In genomic region chr14:102591944-102592772, GRCh38 we compare ENCODE assay signal across 8 cellular contexts. TPM values are rescaled to one million over a fixed set of nuclear protein-coding genes. Genes with fewer than 3 reads are reported as not detected.
DNase-seq lines count a peak whose midpoint lies in the region; ATAC-seq and TF ChIP-seq lines count a peak whose summit lies in the region.

TSS of gene RCOR1 (plus strand) at chr14:102592649. CDS start at chr14:102592887, 238 bp downstream.

- H3K27ac ChIP-seq in SU-DHL-6 (ENCODE audit: low read depth, low read length), result peak within 1 kb of the TSS; percentile 88
- H3K27ac ChIP-seq in thoracic aorta, result peak within 1 kb of the TSS; percentile 95 to 97

- peaks cover 8% of the 10 kb centered on the region for H3K27me3 Mint-ChIP-seq in activated naive CD8-positive, alpha-beta T cell treated with anti-CD3 and anti-CD28 coated beads, Interleukin-2, amount 10 ng/mL, durations not matched to agents 7 days and 5 days
- H3K27me3 Mint-ChIP-seq in osteocyte (ENCODE audit: unreplicated experiment), result no peaks in the 10 kb centered on the region

- H3K27ac Mint-ChIP-seq in activated naive CD8-positive, alpha-beta T cell treated with anti-CD3 and anti-CD28 coated beads, Interleukin-2, amount 10 ng/mL, durations not matched to agents 7 days and 5 days, result peak within 1 kb of the TSS; percentile 98
- H3K27ac Mint-ChIP-seq in osteocyte (ENCODE audit: unreplicated experiment), result peak within 1 kb of the TSS; percentile 97

- H3K4me2 ChIP-seq in SU-DHL-6 (ENCODE audit: low read depth, low read length, poor library complexity, severe bottlenecking), result peak within 1 kb of the TSS; percentile 75

- peak within 1 kb of the TSS; percentile 82 for H2AFZ ChIP-seq in SU-DHL-6 (ENCODE audit: low read depth, low read length, severe bottlenecking)

- peak within 1 kb of the TSS; percentile 96 for H3K4me3 Mint-ChIP-seq in activated naive CD8-positive, alpha-beta T cell treated with anti-CD3 and anti-CD28 coated beads, Interleukin-2, amount 10 ng/mL, durations not matched to agents 7 days and 5 days
- H3K4me3 Mint-ChIP-seq in osteocyte (ENCODE audit: unreplicated experiment), result peak within 1 kb of the TSS; percentile 93

- H3K36me3 ChIP-seq in SU-DHL-6 (ENCODE audit: low read length) (no peaks in the 10 kb centered on the region), thoracic aorta (no peaks in the 10 kb centered on the region)

- H3K4me3 ChIP-seq in GM12875 (ENCODE audit: low read depth, low read length), result peak within 1 kb of the TSS; percentile 84
- H3K4me3 ChIP-seq in SU-DHL-6 (ENCODE audit: insufficient read depth, low read length, poor library complexity, severe bottlenecking), result peak within 1 kb of the TSS; percentile 94
- peak within 1 kb of the TSS; percentile 93 for H3K4me3 ChIP-seq in thoracic aorta

- DNase-seq in NCI-H1417 (lab: John Stamatoyannopoulos, UW), result peak; percentile 98 to 99 (median 99)
- DNase-seq in activated naive CD8-positive, alpha-beta T cell treated with anti-CD3 and anti-CD28 coated beads, Interleukin-2, amount 10 ng/mL, durations not matched to agents 7 days and 5 days, result peak; percentile 97
- DNase-seq in head of caudate nucleus, result peak; percentile 94 to 100 (median 99)
- peak; percentile 99 for DNase-seq in osteocyte (ENCODE audit: extremely low spot score, unreplicated experiment)
- DNase-seq in thoracic aorta (ENCODE audit: low spot score), result peak; percentile 86

- H3K9me3 Mint-ChIP-seq in activated naive CD8-positive, alpha-beta T cell treated with anti-CD3 and anti-CD28 coated beads, Interleukin-2, amount 10 ng/mL, durations not matched to agents 7 days and 5 days, result no peaks in the 10 kb centered on the region
- H3K9me3 Mint-ChIP-seq in osteocyte (ENCODE audit: unreplicated experiment), result no peaks in the 10 kb centered on the region

- POLR2A ChIA-PET in activated naive CD8-positive, alpha-beta T cell treated with anti-CD3 and anti-CD28 coated beads, Interleukin-2, amount 10 ng/mL, durations not matched to agents 7 days and 5 days (lab: Charles Lee), result interaction anchor here (0.8 to 2.0 kb wide), 5 partner anchors 15 to 69 kb away, joined by 3 to 19 read pairs (median 7); no protein-coding TSS in a partner anchor

- no peaks in the 10 kb centered on the region for H3K9me3 ChIP-seq in SU-DHL-6 (ENCODE audit: insufficient read depth, low read length)
- no peaks in the 10 kb centered on the region for H3K9me3 ChIP-seq in thoracic aorta

- H4K20me1 ChIP-seq in SU-DHL-6 (ENCODE audit: low read depth, low read length), result no peaks in the 10 kb centered on the region

- H3K36me3 Mint-ChIP-seq in activated naive CD8-positive, alpha-beta T cell treated with anti-CD3 and anti-CD28 coated beads, Interleukin-2, amount 10 ng/mL, durations not matched to agents 7 days and 5 days, result peaks cover 2% of the 10 kb centered on the region
- no peaks in the 10 kb centered on the region for H3K36me3 Mint-ChIP-seq in osteocyte (ENCODE audit: unreplicated experiment)

- H3K9me2 ChIP-seq in SU-DHL-6 (replicated peaks; ENCODE audit: insufficient read depth, low read length), result no peaks in the 10 kb centered on the region

- H3K9ac ChIP-seq in SU-DHL-6 (ENCODE audit: low read length), result peak within 1 kb of the TSS; percentile 95

- H3K79me2 ChIP-seq in SU-DHL-6 (ENCODE audit: insufficient read depth, low read length), result peaks cover 40% of the 10 kb centered on the region

- peak; percentile 67 for ATAC-seq in HG02763 (IDR thresholded peaks at IDR 0.05; ENCODE audit: unreplicated experiment)
- ATAC-seq in activated naive CD8-positive, alpha-beta T cell treated with anti-CD3 and anti-CD28 coated beads, Interleukin-2, amount 10 ng/mL, durations not matched to agents 7 days and 5 days (ENCODE audit: low read depth), result peak; percentile 86
- peak; percentile 93 for ATAC-seq in thoracic aorta (ENCODE audit: insufficient number of reproducible peaks, low FRiP score, low read depth)

- intact Hi-C loops in head of caudate nucleus (cut with DNase I), result loop anchor here (2.0 to 5.0 kb wide), 2 partner anchors 67 to 185 kb away; partner anchors contain the start of gene TRAF3

- TF ChIP-seq CTCF in GM12875 (IDR thresholded peaks at IDR 0.05; ENCODE audit: borderline replicate concordance, insufficient read depth, low read depth, low read length) (no peak), SU-DHL-6 (IDR thresholded peaks at IDR 0.05; ENCODE audit: insufficient read depth, low read length, poor library complexity, severe bottlenecking) (no peak), osteocyte (IDR thresholded peaks at IDR 0.05) (no peak), thoracic aorta (IDR thresholded peaks at IDR 0.05) (no peak)

- H3K27me3 ChIP-seq in SU-DHL-6 (ENCODE audit: low read length) (no peaks in the 10 kb centered on the region), thoracic aorta (replicated peaks; ENCODE audit: insufficient read depth) (no peaks in the 10 kb centered on the region)

- H3K4me1 ChIP-seq in thoracic aorta (ENCODE audit: control insufficient read depth in 1 of 2, low read depth in 2 of 2), result peaks cover 6 to 24% of the 10 kb centered on the region in 2 donors

- peaks cover 17% of the 10 kb centered on the region for H3F3A ChIP-seq in SU-DHL-6 (ENCODE audit: insufficient read depth)

- H3K4me1 Mint-ChIP-seq in activated naive CD8-positive, alpha-beta T cell treated with anti-CD3 and anti-CD28 coated beads, Interleukin-2, amount 10 ng/mL, durations not matched to agents 7 days and 5 days, result peaks cover 17% of the 10 kb centered on the region
- peaks cover 39% of the 10 kb centered on the region for H3K4me1 Mint-ChIP-seq in osteocyte (ENCODE audit: unreplicated experiment)

RNA-seq across cellular contexts. Expression of gene RCOR1, which starts in this region (rescaled TPM):
- total RNA-seq in activated naive CD8-positive, alpha-beta T cell treated with anti-CD3 and anti-CD28 coated beads, Interleukin-2, amount 10 ng/mL, durations not matched to agents 7 days and 5 days, result 10 to 100 TPM; 21.7 to 24.3 TPM
- 23.6 and 27.4 TPM in 2 replicates for total RNA-seq in osteocyte
- 10 to 100 TPM in 1 of 2 donors, 1 to 10 TPM in 1; 6.5 to 17.1 TPM for total RNA-seq in thoracic aorta

Comparison
In these comparisons a context has a peak if more than half of its experiments do, and no peak if none do; other contexts are left out.
1. Peak in every context shown above with its lines: DNase-seq, ATAC-seq, H3K4me3 ChIP-seq and H3K27ac ChIP-seq.